13 cellular contexts compared by ENCODE assay signal in the genomic region with DNA sequence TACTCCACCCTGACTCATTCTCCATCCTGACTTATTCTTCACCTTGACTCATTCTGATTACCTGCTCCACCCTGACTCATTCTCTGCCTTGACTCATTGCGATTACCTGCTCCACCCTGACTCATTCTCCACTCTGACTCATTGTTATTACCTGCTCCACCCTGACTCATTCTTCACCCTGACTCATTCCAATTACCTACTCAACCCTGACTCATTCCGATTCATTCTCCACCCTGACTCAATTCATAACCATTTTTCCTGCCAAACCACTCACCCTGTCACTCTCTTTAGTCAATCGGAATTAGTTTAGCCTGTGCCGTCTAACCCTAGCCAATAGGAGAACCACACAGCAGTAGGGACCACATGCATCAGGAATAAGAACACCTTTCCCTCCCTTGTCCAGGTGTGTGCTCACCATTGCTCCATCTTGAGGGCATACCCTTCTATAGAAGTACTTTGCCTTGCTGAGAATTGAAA.
A peak's percentile ranks its signal among the peaks of the same experiment; 100 is the strongest.
DNase-seq lines count a peak whose midpoint lies in the region; ATAC-seq, FAIRE-seq and TF ChIP-seq lines count a peak whose summit lies in the region.
"Had no signal": no experiment of that assay in that cellular context is flagged by ENCODE, and none has a peak within 500 bp of the region (broad histone marks: within the 10 kb centered on the region; RNA-seq: fewer than 3 reads in every experiment).

No MANE protein-coding gene starts in this region.

- DNase-seq in activated CD4-positive, alpha-beta memory T cell treated with anti-CD3 and anti-CD28 coated beads for 36 hours, result peak; percentile 42
- no peak for DNase-seq in activated CD4-positive, alpha-beta memory T cell treated with anti-CD3 and anti-CD28 coated beads, Interleukin-2, amount 10 ng/mL, durations not matched to agents 7 days and 5 days
- DNase-seq in HPDE6-E6E7 (ENCODE audit: extremely low spot score) (peak; percentile 34), astrocyte (ENCODE audit: low read depth) (peak; percentile 31), skeletal muscle cell (ENCODE audit: low read depth) (peak; percentile 18), NOMO-1 treated with DMSO at 0.1 percent for 48 hours (lab: John Stamatoyannopoulos, UW; ENCODE audit: unreplicated experiment) (no peak), pons (ENCODE audit: low spot score) (no peak)
- DNase-seq: GF-D8, NCI-H1048, OCI-M1, psoas muscle had no signal

- intact Hi-C loops in activated CD4-positive, alpha-beta memory T cell treated with anti-CD3 and anti-CD28 coated beads for 36 hours (cut with micrococcal nuclease), result no loop called here

- H3K27ac ChIP-seq in astrocyte (ENCODE audit: low read depth, low read length), result no peak overlapping the region
- H3K27ac ChIP-seq: psoas muscle, VCaP had no signal

- CTCF ChIA-PET in activated CD4-positive, alpha-beta memory T cell treated with anti-CD3 and anti-CD28 coated beads for 36 hours (lab: Charles Lee), result no interaction called here
- CTCF ChIA-PET in activated CD4-positive, alpha-beta memory T cell treated with anti-CD3 and anti-CD28 coated beads, Interleukin-2, amount 10 ng/mL, durations not matched to agents 7 days and 5 days (lab: Charles Lee), result no interaction called here

- POLR2A ChIA-PET in activated CD4-positive, alpha-beta memory T cell treated with anti-CD3 and anti-CD28 coated beads for 36 hours (lab: Charles Lee), result no interaction called here
- POLR2A ChIA-PET in activated CD4-positive, alpha-beta memory T cell treated with anti-CD3 and anti-CD28 coated beads, Interleukin-2, amount 10 ng/mL, durations not matched to agents 7 days and 5 days (lab: Charles Lee), result no interaction called here

- peaks cover 27% of the 10 kb centered on the region for H3K9me3 Mint-ChIP-seq in activated CD4-positive, alpha-beta memory T cell treated with anti-CD3 and anti-CD28 coated beads for 36 hours
- peaks cover 13% of the 10 kb centered on the region for H3K9me3 Mint-ChIP-seq in activated CD4-positive, alpha-beta memory T cell treated with anti-CD3 and anti-CD28 coated beads, Interleukin-2, amount 10 ng/mL, durations not matched to agents 7 days and 5 days
- no peaks in the 10 kb centered on the region for H3K9me3 Mint-ChIP-seq in astrocyte (ENCODE audit: unreplicated experiment)

- no peaks in the 10 kb centered on the region for H3K27me3 Mint-ChIP-seq in activated CD4-positive, alpha-beta memory T cell treated with anti-CD3 and anti-CD28 coated beads for 36 hours
- no peaks in the 10 kb centered on the region for H3K27me3 Mint-ChIP-seq in activated CD4-positive, alpha-beta memory T cell treated with anti-CD3 and anti-CD28 coated beads, Interleukin-2, amount 10 ng/mL, durations not matched to agents 7 days and 5 days
- no peaks in the 10 kb centered on the region for H3K27me3 Mint-ChIP-seq in astrocyte (ENCODE audit: low read depth, unreplicated experiment)

- no peaks in the 10 kb centered on the region for H3K36me3 Mint-ChIP-seq in activated CD4-positive, alpha-beta memory T cell treated with anti-CD3 and anti-CD28 coated beads for 36 hours
- H3K36me3 Mint-ChIP-seq in activated CD4-positive, alpha-beta memory T cell treated with anti-CD3 and anti-CD28 coated beads, Interleukin-2, amount 10 ng/mL, durations not matched to agents 7 days and 5 days (ENCODE audit: low read depth), result no peaks in the 10 kb centered on the region
- H3K36me3 Mint-ChIP-seq in astrocyte (ENCODE audit: low read depth, unreplicated experiment), result no peaks in the 10 kb centered on the region

- no peaks in the 10 kb centered on the region for H3K4me1 ChIP-seq in astrocyte (ENCODE audit: insufficient read depth, low read length)
- H3K4me1 ChIP-seq: psoas muscle had no signal

- H3K9me3 ChIP-seq in astrocyte (ENCODE audit: insufficient read depth, low read depth, low read length), result peaks cover 16% of the 10 kb centered on the region
- H3K9me3 ChIP-seq: psoas muscle had no signal

- no peaks in the 10 kb centered on the region for H3K79me2 ChIP-seq in astrocyte (ENCODE audit: insufficient read depth, low read length)

- no peak overlapping the region for H2AFZ ChIP-seq in astrocyte (ENCODE audit: low read depth, low read length)

- H3K4me1 Mint-ChIP-seq in activated CD4-positive, alpha-beta memory T cell treated with anti-CD3 and anti-CD28 coated beads for 36 hours (ENCODE audit: low read depth), result no peaks in the 10 kb centered on the region
- peaks cover 4% of the 10 kb centered on the region for H3K4me1 Mint-ChIP-seq in activated CD4-positive, alpha-beta memory T cell treated with anti-CD3 and anti-CD28 coated beads, Interleukin-2, amount 10 ng/mL, durations not matched to agents 7 days and 5 days
- H3K4me1 Mint-ChIP-seq in astrocyte (ENCODE audit: low read depth, unreplicated experiment), result peaks cover 4% of the 10 kb centered on the region

- no peak overlapping the region for H3K4me3 Mint-ChIP-seq in activated CD4-positive, alpha-beta memory T cell treated with anti-CD3 and anti-CD28 coated beads for 36 hours
- no peak overlapping the region for H3K4me3 Mint-ChIP-seq in activated CD4-positive, alpha-beta memory T cell treated with anti-CD3 and anti-CD28 coated beads, Interleukin-2, amount 10 ng/mL, durations not matched to agents 7 days and 5 days
- no peak overlapping the region for H3K4me3 Mint-ChIP-seq in astrocyte (ENCODE audit: unreplicated experiment)

- H3K27ac Mint-ChIP-seq in activated CD4-positive, alpha-beta memory T cell treated with anti-CD3 and anti-CD28 coated beads for 36 hours, result peak overlapping the region; percentile 2
- no peak overlapping the region for H3K27ac Mint-ChIP-seq in activated CD4-positive, alpha-beta memory T cell treated with anti-CD3 and anti-CD28 coated beads, Interleukin-2, amount 10 ng/mL, durations not matched to agents 7 days and 5 days
- no peak overlapping the region for H3K27ac Mint-ChIP-seq in astrocyte (ENCODE audit: unreplicated experiment)

- H3K27me3 ChIP-seq in astrocyte (ENCODE audit: insufficient read depth, low read length), result no peaks in the 10 kb centered on the region

- FAIRE-seq in astrocyte (lab: Jason Lieb, UNC), result no peak

- no peaks in the 10 kb centered on the region for H3K36me3 ChIP-seq in astrocyte (ENCODE audit: insufficient read depth, low read length)

- no peak for ATAC-seq in HG03196 (IDR thresholded peaks at IDR 0.05; ENCODE audit: unreplicated experiment)

- no peak for TF ChIP-seq CTCF in astrocyte (IDR thresholded peaks at IDR 0.05; ENCODE audit: insufficient read depth, low read depth, low read length)

- H3K4me2 ChIP-seq in astrocyte (ENCODE audit: low read length), result no peak overlapping the region

- H3K4me3 ChIP-seq in astrocyte (ENCODE audit: insufficient read depth, low read depth, low read length), result no peak overlapping the region
- H3K4me3 ChIP-seq in skeletal muscle cell (ENCODE audit: low read depth, low read length), result no peak overlapping the region
- H3K4me3 ChIP-seq: psoas muscle had no signal

- no peak overlapping the region for H3K9ac ChIP-seq in astrocyte (ENCODE audit: low read length)

- no peaks in the 10 kb centered on the region for H4K20me1 ChIP-seq in astrocyte (ENCODE audit: insufficient read depth, low read length)

Comparison
In these comparisons a context has a peak if more than half of its experiments do, and no peak if none do; other contexts are left out.
1. DNase-seq: peak in activated CD4-positive, alpha-beta memory T cell treated with anti-CD3 and anti-CD28 coated beads for 36 hours (single experiment), HPDE6-E6E7 (single experiment), astrocyte (single experiment) and skeletal muscle cell (single experiment); none in activated CD4-positive, alpha-beta memory T cell treated with anti-CD3 and anti-CD28 coated beads, Interleukin-2, amount 10 ng/mL, durations not matched to agents 7 days and 5 days (single experiment), NOMO-1 treated with DMSO at 0.1 percent for 48 hours (single experiment) and pons (single experiment).